ENCODE assay signal across 9 cellular contexts in genomic region chr4:4507923-4508322, GRCh38. TPM values are rescaled to one million over a fixed set of nuclear protein-coding genes. Genes with fewer than 3 reads are reported as not detected.
A peak's percentile ranks its signal among the peaks of the same experiment; 100 is the strongest.
DNase-seq lines count a peak whose midpoint lies in the region; ATAC-seq, FAIRE-seq and TF ChIP-seq lines count a peak whose summit lies in the region.
"Had no signal": no experiment of that assay in that cellular context is flagged by ENCODE, and none has a peak within 500 bp of the region (broad histone marks: within the 10 kb centered on the region; RNA-seq: fewer than 3 reads in every experiment).

No MANE protein-coding gene starts in this region.

- H3K4me3 ChIP-seq in HEK293 (ENCODE audit: low read depth, low read length) = no peak overlapping the region
- no peak overlapping the region for H3K4me3 ChIP-seq in WERI-Rb-1 (ENCODE audit: low read depth, low read length)
- no peak overlapping the region for H3K4me3 ChIP-seq in HepG2 (replicated peaks in 1 of 3; ENCODE audit: insufficient read depth in 1 of 3, low read depth in 2 of 3, low read length in 3 of 3)
- no peak overlapping the region for H3K4me3 ChIP-seq in upper lobe of left lung
- no peak overlapping the region for H3K4me3 ChIP-seq in SJCRH30

- in situ Hi-C loops in HepG2 (cut with HindIII; ENCODE audit: extremely low pct_ligation_motif_present, low pct_unique_long_range_greater_than_20kb) = no loop called here

- H3K9me3 ChIP-seq in HEK293 (ENCODE audit: control insufficient read depth, insufficient read depth, low read depth, low read length) = no peaks in the 10 kb centered on the region
- H3K9me3 ChIP-seq in WERI-Rb-1 (ENCODE audit: severe bottlenecking) = no peaks in the 10 kb centered on the region
- H3K9me3 ChIP-seq in HepG2 (ENCODE audit: low read length) = no peaks in the 10 kb centered on the region
- H3K9me3 ChIP-seq in upper lobe of left lung = no peaks in the 10 kb centered on the region
- no peaks in the 10 kb centered on the region for H3K9me3 ChIP-seq in SJCRH30 (replicated peaks)

- DNase-seq in CD14-positive monocyte (ENCODE audit: low spot score) (no peak), WERI-Rb-1 (no peak), HepG2 (ENCODE audit: low spot score) (peak; percentile 2), upper lobe of left lung (no peak), activated gamma-delta T cell treated with Interleukin-2 at 50 U/mL for 16 hours (no peak), SJCRH30 (no peak), DMS114 treated with DMSO at 0.1 percent for 48 hours (lab: John Stamatoyannopoulos, UW; ENCODE audit: unreplicated experiment) (no peak)
- DNase-seq: naive thymus-derived CD4-positive, alpha-beta T cell had no signal

- H3K79me2 ChIP-seq in HepG2 (ENCODE audit: insufficient read depth, low read length) = peaks cover 23% of the 10 kb centered on the region

- H3K36me3 ChIP-seq in HEK293 (ENCODE audit: control insufficient read depth in 2 of 2, insufficient read depth in 1 of 2, low read length in 2 of 2) (no peaks in the 10 kb centered on the region), WERI-Rb-1 (no peaks in the 10 kb centered on the region), HepG2 (replicated peaks in 1 of 2; ENCODE audit: control insufficient read depth in 1 of 2, insufficient read depth in 2 of 2, low read length in 2 of 2) (no peaks in the 10 kb centered on the region), upper lobe of left lung (no peaks in the 10 kb centered on the region), SJCRH30 (no peaks in the 10 kb centered on the region)

- H3K27ac ChIP-seq in HEK293 (ENCODE audit: extremely low read depth, low read depth, low read length) = no peak overlapping the region
- no peak overlapping the region for H3K27ac ChIP-seq in WERI-Rb-1
- H3K27ac ChIP-seq in HepG2 (ENCODE audit: extremely low read length, insufficient read depth, low read length) = no peak overlapping the region
- no peak overlapping the region for H3K27ac ChIP-seq in upper lobe of left lung
- H3K27ac ChIP-seq in SJCRH30 = no peak overlapping the region

- no peaks in the 10 kb centered on the region for H3K9me3 Mint-ChIP-seq in CD14-positive monocyte

- peaks cover 0 to 1% (median 0%) of the 10 kb centered on the region in 3 donors for H3K27me3 Mint-ChIP-seq in CD14-positive monocyte (ENCODE audit: low read depth in 3 of 3)
- H3K27me3 Mint-ChIP-seq: naive thymus-derived CD4-positive, alpha-beta T cell had no signal

- peaks cover 31 to 32% of the 10 kb centered on the region in 2 donors for H3K36me3 Mint-ChIP-seq in CD14-positive monocyte

- ATAC-seq in HepG2 = peak; percentile 45; the same call in 2 of the 3 replicates
- ATAC-seq in upper lobe of left lung (ENCODE audit: low FRiP score in 2 of 2) = no peak
- ATAC-seq: naive thymus-derived CD4-positive, alpha-beta T cell had no signal

- TF ChIP-seq CTCF in CD14-positive monocyte (IDR thresholded peaks at IDR 0.05) (peak; percentile 22), HEK293 (tag by site-specific recombination; IDR thresholded peaks at IDR 0.05) (no peak), WERI-Rb-1 (IDR thresholded peaks at IDR 0.05; ENCODE audit: low read depth, low read length) (peak; percentile 52), HepG2 (CRISPR knock-in tag; IDR thresholded peaks at IDR 0.05) (peak; percentile 23), upper lobe of left lung (IDR thresholded peaks at IDR 0.05) (no peak)

- 65% methylated on average over 4 of the region's 4 CpGs for WGBS in HepG2 (ENCODE audit: low lambda C conversion rate)
- WGBS in upper lobe of left lung, 2 donors = 81 to 86% methylated on average over 4 of the region's 4 CpGs

- no peak for TF ChIP-seq RAD21 in HepG2 (CRISPR knock-in tag; IDR thresholded peaks at IDR 0.05)

- POLR2A ChIA-PET in HEK293 (lab: Yijun Ruan, JAX) (no interaction called here), HepG2 (lab: Yijun Ruan, JAX) (no interaction called here)

- no peak overlapping the region for H3K4me2 ChIP-seq in HepG2 (ENCODE audit: low read depth, low read length)

- H3K4me1 Mint-ChIP-seq in CD14-positive monocyte = peaks cover 10% of the 10 kb centered on the region

- H3K4me1 ChIP-seq in HEK293 (ENCODE audit: control insufficient read depth, insufficient read depth, low read length) = no peaks in the 10 kb centered on the region
- peaks cover 44% of the 10 kb centered on the region for H3K4me1 ChIP-seq in HepG2 (ENCODE audit: insufficient read depth, low read length)
- peaks cover 0 to 5% (median 1%) of the 10 kb centered on the region in 4 donors for H3K4me1 ChIP-seq in upper lobe of left lung
- no peaks in the 10 kb centered on the region for H3K4me1 ChIP-seq in SJCRH30

- BruUV-seq in HepG2 (replicated peaks; lab: Mats Ljungman, UMichigan) = no TSS peak

- TF ChIP-seq POLR2A in HepG2 (IDR thresholded peaks at IDR 0.05; ENCODE audit: insufficient read depth in 1 of 2, low read depth in 2 of 2, low read length in 2 of 2) (no peak), upper lobe of left lung (IDR thresholded peaks at IDR 0.05) (no peak)

- H3K27me3 ChIP-seq in WERI-Rb-1 (ENCODE audit: insufficient read depth, low read depth, severe bottlenecking) = no peaks in the 10 kb centered on the region
- H3K27me3 ChIP-seq in HepG2 (ENCODE audit: control insufficient read depth in 1 of 2, insufficient read depth in 2 of 2, low read length in 2 of 2) = no peaks in the 10 kb centered on the region
- no peaks in the 10 kb centered on the region for H3K27me3 ChIP-seq in upper lobe of left lung
- H3K27me3 ChIP-seq in SJCRH30 = no peaks in the 10 kb centered on the region

- no peak overlapping the region for H3K9ac ChIP-seq in HepG2 (ENCODE audit: insufficient read depth, low read depth, low read length)

- no peak overlapping the region for H2AFZ ChIP-seq in HepG2 (ENCODE audit: low read length)

- FAIRE-seq in HepG2 (lab: Jason Lieb, UNC) = no peak

- CTCF ChIA-PET in HEK293 (lab: Yijun Ruan, JAX) = interaction anchor here (0.7 to 2.7 kb wide), 5 partner anchors 12 to 189 kb away, joined by 3 to 14 read pairs (median 5); no protein-coding TSS in a partner anchor
- CTCF ChIA-PET in HepG2 (lab: Yijun Ruan, JAX; ENCODE audit: low intra/inter-chr PET ratio, low total read pairs) = interaction anchor here (0.7 kb wide), 1 partner anchor 20 kb away, joined by 3 read pairs; no protein-coding TSS in a partner anchor

- H3K4me3 Mint-ChIP-seq in CD14-positive monocyte = no peak overlapping the region
- H3K4me3 Mint-ChIP-seq: naive thymus-derived CD4-positive, alpha-beta T cell had no signal

- H3K27ac Mint-ChIP-seq in CD14-positive monocyte = no peak overlapping the region
- H3K27ac Mint-ChIP-seq: naive thymus-derived CD4-positive, alpha-beta T cell had no signal

- TF ChIP-seq EP300 in HepG2 (IDR thresholded peaks at IDR 0.05; ENCODE audit: low read depth in 2 of 2, low read length in 2 of 2) (no peak), HepG2 (CRISPR knock-in tag; IDR thresholded peaks at IDR 0.05; ENCODE audit: borderline replicate concordance) (no peak), upper lobe of left lung (IDR thresholded peaks at IDR 0.05) (no peak)

- intact Hi-C loops in CD14-positive monocyte (cut with micrococcal nuclease) = loop anchor here in 1 of 2 donors (5.0 kb wide), 1 partner anchor 149 kb away; no protein-coding TSS in a partner anchor
- intact Hi-C loops in HepG2 (cut with micrococcal nuclease; ENCODE audit: unreplicated experiment) = no loop called here

- no peaks in the 10 kb centered on the region for H4K20me1 ChIP-seq in HepG2 (ENCODE audit: insufficient read depth, low read length)

TF ChIP-seq in HEK293, 187 proteins besides CTCF, POLR2A, EP300 and RAD21 (continues in another document):
- TF ChIP-seq ZNF600 (tag by site-specific recombination; IDR thresholded peaks at IDR 0.05) = peak; percentile 72
- TF ChIP-seq ZNF549 (tag by site-specific recombination; IDR thresholded peaks at IDR 0.05) = no peak

RNA-seq across cellular contexts. Expression of gene STX18, which starts 33.9 kb away (rescaled TPM):
- polyA plus RNA-seq in CD14-positive monocyte (10 to 100 TPM; 19.0 to 19.6 TPM), HepG2 (2011; rRNA removed) (23.9 TPM in 2 replicates)
- total RNA-seq in HepG2 (2016; rRNA removed; fragmentation: Illumina TruSeq; extraction: Trizol) (37.1 and 41.2 TPM in 2 replicates), upper lobe of left lung (10 to 100 TPM; 23.7 to 48.1 (median 29.2) TPM)
- 11.5 and 14.0 TPM in 2 replicates for total RNA-seq in HepG2 (2016; cell fraction: cytosol; rRNA removed; fragmentation: Illumina TruSeq; extraction: Trizol; ENCODE audit: low read depth)
- total RNA-seq in HepG2 (2016; cell fraction: insoluble cytoplasmic fraction; rRNA removed; fragmentation: Illumina TruSeq; extraction: Trizol) = 40.9 and 44.1 TPM in 2 replicates
- 12.6 and 15.9 TPM in 2 replicates for total RNA-seq in HepG2 (2016; cell fraction: membrane; rRNA removed; fragmentation: Illumina TruSeq; extraction: Trizol)
- 24.4 and 27.9 TPM in 2 replicates for total RNA-seq in HepG2 (2016; cell fraction: nucleus; rRNA removed; fragmentation: Illumina TruSeq; extraction: Trizol)
- 17.9 and 20.1 TPM in 2 replicates for polyA plus RNA-seq in HepG2 (2011; cell fraction: cytosol; rRNA removed)
- 24.6 and 26.7 TPM in 2 replicates for polyA plus RNA-seq in HepG2 (2011; cell fraction: nucleus; rRNA removed)
- polyA plus RNA-seq in HepG2 (2012) = 22.7 and 31.3 TPM in 2 replicates
- 4.8 and 5.9 TPM in 2 replicates for polyA plus RNA-seq in HepG2 (2016; cell fraction: cytosol; fragmentation: Illumina TruSeq; extraction: Trizol; ENCODE audit: low read depth)
- polyA plus RNA-seq in HepG2 (2016; cell fraction: insoluble cytoplasmic fraction; fragmentation: Illumina TruSeq; extraction: Trizol; ENCODE audit: low read depth) = 50.8 and 51.9 TPM in 2 replicates
- polyA plus RNA-seq in HepG2 (2016; cell fraction: membrane; fragmentation: Illumina TruSeq; extraction: Trizol; ENCODE audit: low read depth) = 7.5 and 10.0 TPM in 2 replicates
- 47.1 and 53.3 TPM in 2 replicates for polyA plus RNA-seq in HepG2 (2016; cell fraction: nucleus; fragmentation: Illumina TruSeq; extraction: Trizol; ENCODE audit: insufficient read depth, low read depth)
- polyA minus RNA-seq in HepG2 (2011; rRNA and poly(A)+ RNA removed; ENCODE audit: low replicate concordance) = 11.7 and 20.0 TPM in 2 replicates
- polyA minus RNA-seq in HepG2 (2011; cell fraction: cytosol; rRNA and poly(A)+ RNA removed) = 8.2 and 11.2 TPM in 2 replicates
- polyA minus RNA-seq in HepG2 (2011; cell fraction: nucleus; rRNA and poly(A)+ RNA removed) = 42.9 and 44.3 TPM in 2 replicates
- 27.5 and 29.3 TPM in 2 replicates for total RNA-seq in SJCRH30 (2014; rRNA removed; shearing (Covaris generic))

Comparison
In these comparisons a context has a peak if more than half of its experiments do, and no peak if none do; other contexts are left out.
1. CTCF ChIP-seq: peak in CD14-positive monocyte (single experiment), WERI-Rb-1 (single experiment) and HepG2 (single experiment); none in HEK293 (single experiment) and upper lobe of left lung (0 of 6).